ENCODE assay signal across 18 cellular contexts in the genomic region with DNA sequence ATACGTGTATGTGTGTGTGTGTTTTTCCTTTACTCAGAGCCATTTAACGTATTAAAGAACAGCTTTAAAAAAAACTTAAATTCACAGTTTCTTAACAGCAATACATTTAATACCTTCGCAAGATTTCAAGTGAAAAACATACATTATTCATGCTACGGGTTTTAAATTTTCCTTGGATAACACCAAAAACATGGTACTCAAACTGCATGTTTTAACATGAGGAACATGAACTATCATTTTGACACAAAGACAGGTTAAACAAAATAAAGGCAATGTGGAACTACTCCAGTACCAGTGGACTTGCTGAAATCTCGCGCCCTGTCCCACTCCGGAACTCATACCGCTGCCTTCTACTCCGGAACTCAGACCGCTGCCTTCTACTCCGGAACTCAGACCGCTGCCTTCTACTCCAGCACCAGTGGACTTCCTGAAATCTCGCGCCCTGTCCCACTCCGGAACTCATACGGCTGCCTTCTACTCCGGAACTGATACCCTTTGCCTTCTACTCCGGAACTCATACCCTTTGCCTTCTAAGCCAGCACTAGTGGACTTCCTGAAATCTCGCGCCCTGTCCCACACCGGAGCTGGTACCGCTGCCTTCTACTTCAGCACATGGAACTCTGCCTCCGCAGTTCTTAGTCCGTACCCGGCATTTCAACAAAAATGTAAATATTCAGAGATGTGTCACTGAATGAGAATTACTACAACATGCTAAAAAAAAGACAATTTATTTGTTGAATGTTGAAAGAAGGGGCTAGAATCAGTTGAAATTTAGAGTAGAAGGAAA.
DNase-seq lines count a peak whose midpoint lies in the region; ATAC-seq, FAIRE-seq and TF ChIP-seq lines count a peak whose summit lies in the region.
"Had no signal": no experiment of that assay in that cellular context is flagged by ENCODE, and none has a peak within 500 bp of the region (broad histone marks: within the 10 kb centered on the region; RNA-seq: fewer than 3 reads in every experiment).

No MANE protein-coding gene starts in this region.

- no peaks in the 10 kb centered on the region for H3K27me3 ChIP-seq in K562 (ENCODE audit: control insufficient read depth in 2 of 2, insufficient read depth in 2 of 2, low read length in 2 of 2)
- H3K27me3 ChIP-seq in esophagus squamous epithelium: no peaks in the 10 kb centered on the region
- no peaks in the 10 kb centered on the region for H3K27me3 ChIP-seq in SJCRH30
- H3K27me3 ChIP-seq: BLaER1 treated with 17β-estradiol and CSF1 and Interleukin-3, amounts not matched to agents 10 nM and 100 nM had no signal

- H3K4me3 ChIP-seq in K562 (peak overlapping the region; percentile 64), kidney (ENCODE audit: low read length in 2 of 2) (no peak overlapping the region), esophagus squamous epithelium (no peak overlapping the region), SJCRH30 (no peak overlapping the region)
- H3K4me3 ChIP-seq: BLaER1 treated with 17β-estradiol and CSF1 and Interleukin-3, amounts not matched to agents 10 nM and 100 nM had no signal

- 0 out of 2 replicates have a peak, but pooled peaks have one; percentile 26 for TF ChIP-seq EP300 in K562 (IDR thresholded peaks at IDR 0.05; ENCODE audit: low read length)

- FAIRE-seq in K562 (lab: Jason Lieb, UNC) (peak; percentile 99), kidney (lab: Jason Lieb, UNC) (no peak)
- FAIRE-seq: GM19239, HepG2 had no signal

- H3K9me1 ChIP-seq in K562 (ENCODE audit: control insufficient read depth, insufficient read depth, low read length): no peaks in the 10 kb centered on the region

- in situ Hi-C loops in K562 (cut with MboI): no loop called here

- H3K9ac ChIP-seq in K562 (ENCODE audit: insufficient read depth in 1 of 2, low read depth in 2 of 2, low read length in 2 of 2): peak overlapping the region; percentile 84 to 90
- no peak overlapping the region for H3K9ac ChIP-seq in kidney (ENCODE audit: low read length in 2 of 2)
- H3K9ac ChIP-seq: BLaER1 treated with 17β-estradiol and CSF1 and Interleukin-3, amounts not matched to agents 10 nM and 100 nM had no signal

- H3K9me3 ChIP-seq in K562 (replicated peaks; ENCODE audit: control insufficient read depth, insufficient read depth, low read depth, low read length): peaks cover 6% of the 10 kb centered on the region; the same call in 1 of the 2 replicates
- no peaks in the 10 kb centered on the region for H3K9me3 ChIP-seq in kidney (ENCODE audit: control insufficient read depth in 1 of 2, low read length in 2 of 2)
- no peaks in the 10 kb centered on the region for H3K9me3 ChIP-seq in esophagus squamous epithelium
- H3K9me3 ChIP-seq in SJCRH30 (replicated peaks): no peaks in the 10 kb centered on the region
- H3K9me3 ChIP-seq: BLaER1 treated with 17β-estradiol and CSF1 and Interleukin-3, amounts not matched to agents 10 nM and 100 nM had no signal

- BruUV-seq in K562 (replicated peaks; lab: Mats Ljungman, UMichigan): no TSS peak

- H3K36me3 ChIP-seq in K562 (ENCODE audit: control insufficient read depth, insufficient read depth, low read length): peaks cover 14% of the 10 kb centered on the region
- no peaks in the 10 kb centered on the region for H3K36me3 ChIP-seq in kidney (ENCODE audit: control insufficient read depth in 1 of 2, insufficient read depth in 2 of 2, low read length in 2 of 2)
- H3K36me3 ChIP-seq in esophagus squamous epithelium: no peaks in the 10 kb centered on the region
- H3K36me3 ChIP-seq in SJCRH30: no peaks in the 10 kb centered on the region
- H3K36me3 ChIP-seq: BLaER1 treated with 17β-estradiol and CSF1 and Interleukin-3, amounts not matched to agents 10 nM and 100 nM had no signal

- TF ChIP-seq POLR2A in K562 (conservative IDR thresholded peaks at IDR 0.05): peak; percentile 93
- no peak for TF ChIP-seq POLR2A in esophagus squamous epithelium (IDR thresholded peaks at IDR 0.05)

- intact Hi-C loops in K562 (cut with micrococcal nuclease): loop anchor here (2.0 kb wide), 1 partner anchor 54 kb away; no protein-coding TSS in a partner anchor
- intact Hi-C loops in kidney (cut with DNase I): no loop called here
- intact Hi-C loops in esophagus squamous epithelium (cut with DNase I): no loop called here

- DNase-seq in A172 (ENCODE audit: low spot score) (peak; percentile 84), HuH-7.5 (ENCODE audit: low spot score) (peak; percentile 1), K562 (ENCODE audit: extremely low read depth in 1 of 4, low spot score in 3 of 4) (peak; percentile 27 to 96 (median 45)), kidney (peak; percentile 44), esophagus squamous epithelium (lab: John Stamatoyannopoulos, UW) (no peak), SHP77 treated with DMSO at 0.1 percent for 48 hours (lab: John Stamatoyannopoulos, UW) (no peak), SJCRH30 (no peak), KG1 (lab: John Stamatoyannopoulos, UW) (no peak)
- DNase-seq: 8988T; ACHN; CD4-positive, CD25-positive, alpha-beta regulatory T cell; DND-41; GDM1; GOT3; H9 had no signal

- H3K4me2 ChIP-seq in K562 (ENCODE audit: insufficient read depth, low read length): peak overlapping the region; percentile 78
- H3K4me2 ChIP-seq: BLaER1 treated with 17β-estradiol and CSF1 and Interleukin-3, amounts not matched to agents 10 nM and 100 nM had no signal

- TF ChIP-seq CTCF in K562 (IDR thresholded peaks at IDR 0.05 in 2 of 3, conservative IDR thresholded peaks at IDR 0.05 in 1 of 3; ENCODE audit: insufficient read depth in 2 of 3, low read depth in 1 of 3, low read length in 3 of 3) (0 out of 6 replicates have a peak, but pooled peaks of 1 of the 3 experiments have one; percentile 10), kidney (IDR thresholded peaks at IDR 0.05; ENCODE audit: borderline replicate concordance, extremely low read depth, insufficient read depth) (no peak), esophagus squamous epithelium (IDR thresholded peaks at IDR 0.05) (no peak)

- H3K27ac ChIP-seq in K562 (ENCODE audit: extremely low read depth, low read depth, low read length) (peak overlapping the region; percentile 87), kidney (ENCODE audit: low read depth in 2 of 2, low read length in 2 of 2) (no peak overlapping the region), esophagus squamous epithelium (no peak overlapping the region), SJCRH30 (no peak overlapping the region)
- H3K27ac ChIP-seq: BLaER1 treated with 17β-estradiol and CSF1 and Interleukin-3, amounts not matched to agents 10 nM and 100 nM had no signal

- ATAC-seq in K562: peak; percentile 89
- ATAC-seq: HepG2 had no signal

- H2AFZ ChIP-seq in K562 (ENCODE audit: low read depth, low read length): peak overlapping the region; percentile 67

- under 1% methylated on average over 23 of the region's 25 CpGs for WGBS in K562 (ENCODE audit: insufficient coverage, low coverage, missing lambda C conversion rate)
- WGBS in esophagus squamous epithelium, 2 donors: 90 to 94% methylated on average over 25 of the region's 25 CpGs

- no peaks in the 10 kb centered on the region for H4K20me1 ChIP-seq in K562 (replicated peaks; ENCODE audit: control insufficient read depth, insufficient read depth, low read length)
- H4K20me1 ChIP-seq: BLaER1 treated with 17β-estradiol and CSF1 and Interleukin-3, amounts not matched to agents 10 nM and 100 nM had no signal

- CTCF ChIA-PET in K562 (lab: Yijun Ruan, JAX; ENCODE audit: low intra/inter-chr PET ratio): no interaction called here

- TF ChIP-seq RAD21 in K562 (CRISPR knock-in tag; conservative IDR thresholded peaks at IDR 0.05 in 1 of 2, IDR thresholded peaks at IDR 0.05 in 1 of 2): no peak

- H3K4me1 ChIP-seq in K562 (replicated peaks in 1 of 2; ENCODE audit: control insufficient read depth in 2 of 2, insufficient read depth in 2 of 2, low read length in 2 of 2): no peaks in the 10 kb centered on the region; a peak in 1 of 5 replicates
- H3K4me1 ChIP-seq in kidney (ENCODE audit: control insufficient read depth in 1 of 2, insufficient read depth in 1 of 2, low read depth in 1 of 2, low read length in 2 of 2): no peaks in the 10 kb centered on the region
- no peaks in the 10 kb centered on the region for H3K4me1 ChIP-seq in esophagus squamous epithelium
- no peaks in the 10 kb centered on the region for H3K4me1 ChIP-seq in SJCRH30
- H3K4me1 ChIP-seq: BLaER1 treated with 17β-estradiol and CSF1 and Interleukin-3, amounts not matched to agents 10 nM and 100 nM had no signal

- peaks cover 98% of the 10 kb centered on the region for H3K79me2 ChIP-seq in K562 (ENCODE audit: control insufficient read depth, insufficient read depth, low read length)

- POLR2A ChIA-PET in K562 (lab: Yijun Ruan, JAX): interaction anchor here (0.6 to 1.5 kb wide), 3 partner anchors 10 to 1955 kb away, joined by 3 to 4 read pairs (median 3); no protein-coding TSS in a partner anchor

TF ChIP-seq in K562, 482 proteins besides CTCF, POLR2A, EP300 and RAD21 (continues in another document):
- TF ChIP-seq TEAD4 (IDR thresholded peaks at IDR 0.05; ENCODE audit: low read length): peak; percentile 53
- TF ChIP-seq TEAD4 (CRISPR knock-in tag; IDR thresholded peaks at IDR 0.05; ENCODE audit: borderline replicate concordance): no peak
- TF ChIP-seq RNF2 (IDR thresholded peaks at IDR 0.05): peak; percentile 59
- peak in 1 of 2 experiments; percentile 16; a peak in 1 of 4 replicates for TF ChIP-seq NRF1 (conservative IDR thresholded peaks at IDR 0.05 in 1 of 2, IDR thresholded peaks at IDR 0.05 in 1 of 2)
- no peak for TF ChIP-seq BRF1 (IDR thresholded peaks at IDR 0.05; ENCODE audit: borderline replicate concordance, extremely low read depth, insufficient read length)
- TF ChIP-seq ELF2 (CRISPR knock-in tag; IDR thresholded peaks at IDR 0.05): peak; percentile 84
- peak in 1 of 2 experiments; percentile 84; a peak in 2 of 4 replicates for TF ChIP-seq RCOR1 (IDR thresholded peaks at IDR 0.05; ENCODE audit: borderline replicate concordance in 1 of 2, low read depth in 2 of 2, low read length in 2 of 2)
- peak in 1 of 2 experiments; percentile 47; a peak in 1 of 4 replicates for TF ChIP-seq SRF (CRISPR knock-in tag; IDR thresholded peaks at IDR 0.05)
- peak; percentile 73; the same call in 1 of the 2 replicates for TF ChIP-seq BRD4 (IDR thresholded peaks at IDR 0.05)
- TF ChIP-seq MTA2 (IDR thresholded peaks at IDR 0.05; ENCODE audit: low read depth): peak; percentile 88
- no peak for TF ChIP-seq SLC30A9 (CRISPR knock-in tag; IDR thresholded peaks at IDR 0.05)
- peak; percentile 85 for TF ChIP-seq TAF9B (IDR thresholded peaks at IDR 0.05; ENCODE audit: partially characterized antibody)

Comparison
In these comparisons a context has a peak if more than half of its experiments do, and no peak if none do; other contexts are left out.
1. DNase-seq: peak in A172 (single experiment), HuH-7.5 (single experiment), K562 (4 of 4) and kidney (single experiment); none in esophagus squamous epithelium (single experiment), SHP77 treated with DMSO at 0.1 percent for 48 hours (single experiment), SJCRH30 (0 of 2) and KG1 (single experiment).
2. H3K9ac ChIP-seq: peak in K562 (2 of 2); none in kidney (0 of 2).